ENCODE assay signal across 32 cellular contexts in genomic region chr6:116120430-116120829, GRCh38. TPM values are rescaled to one million over a fixed set of nuclear protein-coding genes. Genes with fewer than 3 reads are reported as not detected.
"Had no signal": no experiment of that assay in that cellular context is flagged by ENCODE, and none has a peak within 500 bp of the region (broad histone marks: within the 10 kb centered on the region; RNA-seq: fewer than 3 reads in every experiment).

No MANE protein-coding gene starts in this region.

- H3K4me2 ChIP-seq: smooth muscle cell had no signal

- H3K27ac ChIP-seq: neutrophil, ovary, parathyroid adenoma, psoas muscle, stomach, thoracic aorta, thyroid gland, tibial nerve, vagina had no signal

- H3K9ac ChIP-seq: parathyroid adenoma had no signal

- ATAC-seq: naive thymus-derived CD8-positive, alpha-beta T cell; psoas muscle; right cardiac atrium; sciatic nerve; stimulated activated effector memory CD8-positive, alpha-beta T cell treated with anti-CD3 and anti-CD28 coated beads, Interleukin-12 subunit alpha, Interleukin-12 subunit beta, amount 100 ng/mL, for 72 hours; stimulated activated naive B cell treated with anti-CD40 and anti-IgM and Interleukin-4, amounts not matched to agents 10 μg/mL and 1 μg/mL and 100 μg/mL, for 72 hours had no signal

- DNase-seq: naive B cell; naive thymus-derived CD8-positive, alpha-beta T cell; nephron progenitor cell; nucleus accumbens; ovary; psoas muscle; right cardiac atrium; stimulated activated CD4-positive, alpha-beta T cell treated with anti-CD3 and anti-CD28 coated beads, Interleukin-15, amount 100 ng/mL, for 24 hours; stimulated activated CD4-positive, alpha-beta T cell treated with anti-CD3 and anti-CD28 coated beads, Interleukin-2, amount 100 ng/mL, for 24 hours; stimulated activated CD4-positive, alpha-beta T cell treated with anti-CD3 and anti-CD28 coated beads, Interleukin-2, amount 100 ng/mL, for 48 hours; stimulated activated CD4-positive, alpha-beta T cell treated with anti-CD3 and anti-CD28 coated beads, Interleukin-4, amount 100 ng/mL, for 24 hours; stimulated activated naive B cell treated with anti-CD40 and anti-IgM and Interleukin-4, amounts not matched to agents 10 μg/mL and 1 μg/mL and 100 μg/mL, for 72 hours; stimulated activated naive CD4-positive, alpha-beta T cell treated with Interleukin-2 at 50 U/mL for 16 hours; stomach; thyroid gland had no signal

- H3K27me3 ChIP-seq: neutrophil, ovary, stomach, thyroid gland, tibial nerve, vagina had no signal

- H3K79me2 ChIP-seq: parathyroid adenoma had no signal

- H3K4me3 ChIP-seq: ovary, psoas muscle, skin epidermis, smooth muscle cell, stomach, thoracic aorta, thyroid gland, tibial nerve, vagina had no signal

- FAIRE-seq: urothelium cell line had no signal

- H2AFZ ChIP-seq: parathyroid adenoma had no signal

- H3K36me3 ChIP-seq: ovary had no signal

- H3K4me1 ChIP-seq: parathyroid adenoma, psoas muscle, stomach, thyroid gland, tibial nerve, vagina had no signal

- H3K9me3 ChIP-seq: neutrophil, ovary, psoas muscle, stomach, thoracic aorta, thyroid gland, tibial nerve, vagina had no signal

RNA-seq across cellular contexts. Expression of gene COL10A1, which starts 5.5 kb away (rescaled TPM):
- total RNA-seq: naive thymus-derived CD8-positive, alpha-beta T cell; natural killer cell treated with Interleukin-12 subunit alpha and Interleukin-12 subunit beta and Interleukin-15 and Interleukin-18, amount 100 ng/mL, for 72 hours; neural crest cell; progenitor cell of endocrine pancreas; renal cortical epithelial cell; right cardiac atrium; subcutaneous adipose tissue; temporal lobe; ureter; vagina had no signal
- polyA plus RNA-seq: smooth muscle cell, stomach had no signal
